Comparison of ENCODE assay signal across 10 cellular contexts in the genomic region with DNA sequence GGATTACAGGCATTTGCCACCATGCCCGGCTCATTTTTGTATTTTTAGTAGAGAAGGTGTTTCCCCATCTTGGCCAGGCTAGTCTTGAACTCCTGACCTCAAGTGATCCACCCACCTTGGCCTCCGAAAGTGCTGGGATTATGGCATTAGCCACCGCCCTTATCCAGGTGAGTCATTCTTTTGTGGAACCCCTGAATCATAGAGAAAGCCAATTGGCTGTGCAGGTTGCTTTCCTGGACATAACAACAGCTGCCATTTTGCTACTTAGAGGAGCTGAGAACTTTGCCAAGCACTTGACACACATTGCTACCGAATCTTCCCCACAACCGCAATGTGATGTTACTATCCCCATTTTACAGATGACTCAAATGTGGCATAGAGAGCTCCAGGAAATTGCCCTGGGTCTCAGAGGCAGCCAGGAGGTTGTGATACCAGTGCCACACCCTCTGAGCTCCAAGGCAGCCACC. TPM values are rescaled to one million over a fixed set of nuclear protein-coding genes. Genes with fewer than 3 reads are reported as not detected.
DNase-seq lines count a peak whose midpoint lies in the region; ATAC-seq and TF ChIP-seq lines count a peak whose summit lies in the region.
"Had no signal": no experiment of that assay in that cellular context is flagged by ENCODE, and none has a peak within 500 bp of the region (broad histone marks: within the 10 kb centered on the region; RNA-seq: fewer than 3 reads in every experiment).

No MANE protein-coding gene starts in this region.

- no peaks in the 10 kb centered on the region for H3K36me3 ChIP-seq in KMS-11 (ENCODE audit: insufficient read depth)

- intact Hi-C loops in activated CD8-positive, alpha-beta T cell treated with anti-CD3 and anti-CD28 coated beads for 36 hours (cut with micrococcal nuclease): no loop called here

- H3K4me1 ChIP-seq in KMS-11 (ENCODE audit: low read depth, poor library complexity, severe bottlenecking): peaks cover 99% of the 10 kb centered on the region

- H3K27ac ChIP-seq in KMS-11 (peak overlapping the region; percentile 87), epithelial cell of prostate (peak overlapping the region; percentile 64)

- H3K27ac Mint-ChIP-seq in activated CD8-positive, alpha-beta T cell treated with anti-CD3 and anti-CD28 coated beads for 36 hours: no peak overlapping the region
- no peak overlapping the region for H3K27ac Mint-ChIP-seq in activated CD8-positive, alpha-beta T cell treated with anti-CD3 and anti-CD28 coated beads, Interleukin-2, amount 10 ng/mL, durations not matched to agents 7 days and 5 days

- no peak overlapping the region for H3K4me3 Mint-ChIP-seq in activated CD8-positive, alpha-beta T cell treated with anti-CD3 and anti-CD28 coated beads for 36 hours
- H3K4me3 Mint-ChIP-seq in activated CD8-positive, alpha-beta T cell treated with anti-CD3 and anti-CD28 coated beads, Interleukin-2, amount 10 ng/mL, durations not matched to agents 7 days and 5 days: no peak overlapping the region

- H3K27me3 ChIP-seq in KMS-11 (ENCODE audit: insufficient read depth, low read depth): no peaks in the 10 kb centered on the region

- CTCF ChIA-PET in activated CD8-positive, alpha-beta T cell treated with anti-CD3 and anti-CD28 coated beads for 36 hours (lab: Charles Lee): no interaction called here
- CTCF ChIA-PET in activated CD8-positive, alpha-beta T cell treated with anti-CD3 and anti-CD28 coated beads, Interleukin-2, amount 10 ng/mL, durations not matched to agents 7 days and 5 days (lab: Charles Lee): interaction anchor here (1.1 kb wide), 1 partner anchor 9 kb away, joined by 3 read pairs; no protein-coding TSS in a partner anchor

- H3K4me3 ChIP-seq in KMS-11 (IDR thresholded peaks at IDR 0.05; ENCODE audit: insufficient read depth, low read depth, low read length): no peak overlapping the region

- POLR2A ChIA-PET in activated CD8-positive, alpha-beta T cell treated with anti-CD3 and anti-CD28 coated beads for 36 hours (lab: Charles Lee): no interaction called here
- POLR2A ChIA-PET in activated CD8-positive, alpha-beta T cell treated with anti-CD3 and anti-CD28 coated beads, Interleukin-2, amount 10 ng/mL, durations not matched to agents 7 days and 5 days (lab: Charles Lee): interaction anchor here (1.1 kb wide), 1 partner anchor 10 kb away, joined by 3 read pairs; no protein-coding TSS in a partner anchor

- peak overlapping the region; percentile 6; the same call in 1 of the 2 replicates for H3K9ac ChIP-seq in KMS-11

- H3K36me3 Mint-ChIP-seq in activated CD8-positive, alpha-beta T cell treated with anti-CD3 and anti-CD28 coated beads for 36 hours (ENCODE audit: low read depth): peaks cover 2% of the 10 kb centered on the region
- peaks cover 11% of the 10 kb centered on the region for H3K36me3 Mint-ChIP-seq in activated CD8-positive, alpha-beta T cell treated with anti-CD3 and anti-CD28 coated beads, Interleukin-2, amount 10 ng/mL, durations not matched to agents 7 days and 5 days (ENCODE audit: low read depth)

- no peak overlapping the region for H2AFZ ChIP-seq in KMS-11 (ENCODE audit: low read depth)

- no peak for TF ChIP-seq CTCF in activated CD8-positive, alpha-beta T cell treated with anti-CD3 and anti-CD28 coated beads for 36 hours (IDR thresholded peaks at IDR 0.05)
- TF ChIP-seq CTCF in KMS-11 (conservative IDR thresholded peaks at IDR 0.05; ENCODE audit: low read depth, low read length): no peak

- H3K27me3 Mint-ChIP-seq in activated CD8-positive, alpha-beta T cell treated with anti-CD3 and anti-CD28 coated beads for 36 hours: peaks cover 2% of the 10 kb centered on the region
- H3K27me3 Mint-ChIP-seq in activated CD8-positive, alpha-beta T cell treated with anti-CD3 and anti-CD28 coated beads, Interleukin-2, amount 10 ng/mL, durations not matched to agents 7 days and 5 days (ENCODE audit: low read depth): peaks cover 11% of the 10 kb centered on the region

- DNase-seq in activated CD8-positive, alpha-beta T cell treated with anti-CD3 and anti-CD28 coated beads for 36 hours: peak; percentile 51
- no peak for DNase-seq in activated CD8-positive, alpha-beta T cell treated with anti-CD3 and anti-CD28 coated beads, Interleukin-2, amount 10 ng/mL, durations not matched to agents 7 days and 5 days
- DNase-seq in epithelial cell of prostate (ENCODE audit: low read depth, low spot score) (peak; percentile 49), HUDEP-2 (lab: John Stamatoyannopoulos, UW; ENCODE audit: unreplicated experiment in 76 of 76) (no peak), cerebellum (ENCODE audit: low spot score) (no peak)
- DNase-seq in stimulated activated CD4-positive, alpha-beta T cell treated with anti-CD3 and anti-CD28 coated beads, Interleukin-4, amount 100 ng/mL, for 24 hours: peak; percentile 48
- DNase-seq in activated effector memory CD4-positive, alpha-beta T cell treated with anti-CD3 and anti-CD28 coated beads, Interleukin-2, amount 50 U/mL, for 16 hours: no peak
- DNase-seq: ACHN, DND-41 had no signal

- peaks cover 16% of the 10 kb centered on the region for H3K4me1 Mint-ChIP-seq in activated CD8-positive, alpha-beta T cell treated with anti-CD3 and anti-CD28 coated beads for 36 hours (ENCODE audit: low read depth)
- H3K4me1 Mint-ChIP-seq in activated CD8-positive, alpha-beta T cell treated with anti-CD3 and anti-CD28 coated beads, Interleukin-2, amount 10 ng/mL, durations not matched to agents 7 days and 5 days (ENCODE audit: low read depth): peaks cover 19% of the 10 kb centered on the region

- ATAC-seq in activated CD8-positive, alpha-beta T cell treated with anti-CD3 and anti-CD28 coated beads for 36 hours: peak; percentile 75
- ATAC-seq in activated CD8-positive, alpha-beta T cell treated with anti-CD3 and anti-CD28 coated beads, Interleukin-2, amount 10 ng/mL, durations not matched to agents 7 days and 5 days: no peak

- peaks cover 68% of the 10 kb centered on the region for H3K79me2 ChIP-seq in KMS-11 (ENCODE audit: insufficient read depth, low read depth)

- H3K9me3 Mint-ChIP-seq in activated CD8-positive, alpha-beta T cell treated with anti-CD3 and anti-CD28 coated beads for 36 hours: no peaks in the 10 kb centered on the region
- no peaks in the 10 kb centered on the region for H3K9me3 Mint-ChIP-seq in activated CD8-positive, alpha-beta T cell treated with anti-CD3 and anti-CD28 coated beads, Interleukin-2, amount 10 ng/mL, durations not matched to agents 7 days and 5 days (ENCODE audit: insufficient read depth)

- no peaks in the 10 kb centered on the region for H4K20me1 ChIP-seq in KMS-11 (ENCODE audit: insufficient read depth)

- peak overlapping the region; percentile 77 for H3K4me2 ChIP-seq in KMS-11

RNA-seq across cellular contexts. Expression of gene SETBP1, which starts 36.0 kb away (rescaled TPM):
- 10 to 100 TPM; 10.2 to 10.4 TPM for total RNA-seq in activated CD8-positive, alpha-beta T cell treated with anti-CD3 and anti-CD28 coated beads for 36 hours
- total RNA-seq in activated CD8-positive, alpha-beta T cell treated with anti-CD3 and anti-CD28 coated beads, Interleukin-2, amount 10 ng/mL, durations not matched to agents 7 days and 5 days: 1 to 10 TPM; 7.0 to 8.4 TPM
- total RNA-seq in cerebellum: 46.3 TPM

Comparison
In these comparisons a context has a peak if more than half of its experiments do, and no peak if none do; other contexts are left out.
1. DNase-seq: peak in activated CD8-positive, alpha-beta T cell treated with anti-CD3 and anti-CD28 coated beads for 36 hours (single experiment), epithelial cell of prostate (single experiment) and stimulated activated CD4-positive, alpha-beta T cell treated with anti-CD3 and anti-CD28 coated beads, Interleukin-4, amount 100 ng/mL, for 24 hours (single experiment); none in activated CD8-positive, alpha-beta T cell treated with anti-CD3 and anti-CD28 coated beads, Interleukin-2, amount 10 ng/mL, durations not matched to agents 7 days and 5 days (single experiment), activated effector memory CD4-positive, alpha-beta T cell treated with anti-CD3 and anti-CD28 coated beads, Interleukin-2, amount 50 U/mL, for 16 hours (single experiment), HUDEP-2 (0 of 76) and cerebellum (single experiment).